Comparison of ENCODE assay signal across 12 cellular contexts in the genomic region with DNA sequence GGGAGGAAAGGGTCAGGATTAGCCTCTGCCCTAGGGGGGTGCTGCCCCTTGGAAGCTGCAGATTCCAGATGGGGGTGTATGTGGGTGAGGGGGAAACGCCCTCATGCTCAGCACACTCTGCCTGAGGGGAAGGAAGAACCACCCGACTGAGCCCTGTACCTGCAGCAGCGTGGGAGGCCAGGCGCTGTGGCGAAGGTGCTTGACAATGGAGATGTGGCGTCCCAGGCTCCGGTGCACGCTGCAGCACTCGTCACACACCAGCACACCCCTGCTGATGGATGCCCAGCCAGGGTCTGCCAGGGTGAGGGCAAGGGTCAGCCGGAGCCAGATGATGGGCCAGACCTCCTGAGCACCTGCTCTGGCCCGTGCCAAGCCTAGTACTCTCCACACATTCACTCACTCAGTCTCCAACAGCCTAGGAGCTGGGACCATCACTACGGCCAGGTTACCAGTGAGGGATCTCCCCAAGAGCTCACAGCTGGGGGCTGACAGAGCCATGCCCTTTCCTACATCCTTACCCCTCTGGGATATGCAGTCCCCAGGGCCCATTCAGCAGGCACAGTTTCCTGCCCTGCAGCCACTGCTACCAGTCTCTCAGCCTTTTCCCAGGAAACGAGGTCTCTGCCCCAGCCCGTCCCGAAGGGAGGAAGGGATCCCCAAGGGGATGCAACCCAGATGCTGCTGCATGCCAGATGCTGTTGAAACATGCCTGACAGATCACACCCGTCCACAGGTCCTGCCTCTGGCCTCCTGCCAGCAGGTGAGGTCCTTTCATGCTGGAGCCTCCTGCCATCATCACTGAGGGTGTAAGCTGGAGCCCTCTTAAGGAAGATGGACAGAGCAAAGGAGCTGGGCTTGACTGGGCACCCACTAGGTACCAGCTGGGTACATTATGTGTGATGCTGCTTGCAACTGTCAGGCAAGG. TPM values are rescaled to one million over a fixed set of nuclear protein-coding genes. Genes with fewer than 3 reads are reported as not detected.
DNase-seq lines count a peak whose midpoint lies in the region; ATAC-seq and TF ChIP-seq lines count a peak whose summit lies in the region.
"Had no signal": no experiment of that assay in that cellular context is flagged by ENCODE, and none has a peak within 500 bp of the region (broad histone marks: within the 10 kb centered on the region; RNA-seq: fewer than 3 reads in every experiment).

No MANE protein-coding gene starts in this region.

- POLR2A ChIA-PET in activated CD8-positive, alpha-beta T cell treated with anti-CD3 and anti-CD28 coated beads for 36 hours (lab: Charles Lee) = interaction anchor here (0.8 to 2.2 kb wide), 4 partner anchors 10 to 99 kb away, joined by 3 to 6 read pairs (median 5); no protein-coding TSS in a partner anchor

- DNase-seq in activated naive CD4-positive, alpha-beta T cell treated with anti-CD3 and anti-CD28 coated beads, Interleukin-2, amount 10 ng/mL, durations not matched to agents 7 days and 5 days = no peak
- no peak for DNase-seq in activated naive CD4-positive, alpha-beta T cell (lab: John Stamatoyannopoulos, UW)
- peak; percentile 1 for DNase-seq in activated CD8-positive, alpha-beta T cell treated with anti-CD3 and anti-CD28 coated beads for 36 hours
- no peak for DNase-seq in esophagus muscularis mucosa (ENCODE audit: extremely low spot score)
- peak in 2 of 49 donors; percentile 22 to 63 for DNase-seq in substantia nigra (lab: John Stamatoyannopoulos, UW)
- DNase-seq in GM19238 (ENCODE audit: insufficient read length, low spot score) = no peak
- DNase-seq: glutamatergic neuron, NCI-H1417 treated with DMSO at 0.1 percent for 48 hours had no signal

- peaks cover 62 to 88% (median 78%) of the 10 kb centered on the region in 4 donors for H3K4me1 ChIP-seq in esophagus muscularis mucosa

- H3K27me3 ChIP-seq in esophagus muscularis mucosa = no peaks in the 10 kb centered on the region
- H3K27me3 ChIP-seq: Peyer's patch had no signal

- ATAC-seq in activated CD8-positive, alpha-beta T cell treated with anti-CD3 and anti-CD28 coated beads for 36 hours = no peak
- ATAC-seq in GM18498 (IDR thresholded peaks at IDR 0.05; ENCODE audit: unreplicated experiment) (no peak), GM19463 (IDR thresholded peaks at IDR 0.05; ENCODE audit: unreplicated experiment) (no peak)

- H3K36me3 Mint-ChIP-seq in activated naive CD4-positive, alpha-beta T cell treated with anti-CD3 and anti-CD28 coated beads, Interleukin-2, amount 10 ng/mL, durations not matched to agents 7 days and 5 days = peaks cover 36% of the 10 kb centered on the region
- peaks cover 42% of the 10 kb centered on the region for H3K36me3 Mint-ChIP-seq in activated CD8-positive, alpha-beta T cell treated with anti-CD3 and anti-CD28 coated beads for 36 hours (ENCODE audit: low read depth)

- no peaks in the 10 kb centered on the region for H3K9me3 ChIP-seq in esophagus muscularis mucosa
- H3K9me3 ChIP-seq: Peyer's patch had no signal

- H3K27ac ChIP-seq in esophagus muscularis mucosa (replicated peaks in 1 of 4) (peak overlapping the region; percentile 75 to 90 (median 82)), substantia nigra (ENCODE audit: low read depth, low read length, poor library complexity, severe bottlenecking) (peak overlapping the region; percentile 99)
- H3K27ac ChIP-seq: C4-2B had no signal

- H3K4me3 ChIP-seq in esophagus muscularis mucosa = no peak overlapping the region
- H3K4me3 ChIP-seq: Peyer's patch had no signal

- H3K9me3 Mint-ChIP-seq in activated naive CD4-positive, alpha-beta T cell treated with anti-CD3 and anti-CD28 coated beads, Interleukin-2, amount 10 ng/mL, durations not matched to agents 7 days and 5 days = no peaks in the 10 kb centered on the region
- no peaks in the 10 kb centered on the region for H3K9me3 Mint-ChIP-seq in activated CD8-positive, alpha-beta T cell treated with anti-CD3 and anti-CD28 coated beads for 36 hours

- no peak overlapping the region for H3K4me3 Mint-ChIP-seq in activated naive CD4-positive, alpha-beta T cell treated with anti-CD3 and anti-CD28 coated beads, Interleukin-2, amount 10 ng/mL, durations not matched to agents 7 days and 5 days
- no peak overlapping the region for H3K4me3 Mint-ChIP-seq in activated CD8-positive, alpha-beta T cell treated with anti-CD3 and anti-CD28 coated beads for 36 hours

- no peaks in the 10 kb centered on the region for H3K27me3 Mint-ChIP-seq in activated naive CD4-positive, alpha-beta T cell treated with anti-CD3 and anti-CD28 coated beads, Interleukin-2, amount 10 ng/mL, durations not matched to agents 7 days and 5 days
- H3K27me3 Mint-ChIP-seq in activated CD8-positive, alpha-beta T cell treated with anti-CD3 and anti-CD28 coated beads for 36 hours = no peaks in the 10 kb centered on the region

- peaks cover 60% of the 10 kb centered on the region for H3K4me1 Mint-ChIP-seq in activated naive CD4-positive, alpha-beta T cell treated with anti-CD3 and anti-CD28 coated beads, Interleukin-2, amount 10 ng/mL, durations not matched to agents 7 days and 5 days
- peaks cover 57% of the 10 kb centered on the region for H3K4me1 Mint-ChIP-seq in activated CD8-positive, alpha-beta T cell treated with anti-CD3 and anti-CD28 coated beads for 36 hours (ENCODE audit: low read depth)

- 97% methylated on average over 11 of the region's 16 CpGs for WGBS in esophagus muscularis mucosa

- intact Hi-C loops in activated CD8-positive, alpha-beta T cell treated with anti-CD3 and anti-CD28 coated beads for 36 hours (cut with micrococcal nuclease) = loop anchor here (5.0 kb wide), 1 partner anchor 34 kb away; no protein-coding TSS in a partner anchor
- intact Hi-C loops in esophagus muscularis mucosa (cut with DNase I) = loop anchor here (5.0 kb wide), 1 partner anchor 34 kb away; no protein-coding TSS in a partner anchor

- no peak for TF ChIP-seq POLR2A in esophagus muscularis mucosa (IDR thresholded peaks at IDR 0.05; ENCODE audit: low read depth)

- no peak for TF ChIP-seq EP300 in esophagus muscularis mucosa (IDR thresholded peaks at IDR 0.05)

- CTCF ChIA-PET in activated naive CD4-positive, alpha-beta T cell treated with anti-CD3 and anti-CD28 coated beads, Interleukin-2, amount 10 ng/mL, durations not matched to agents 7 days and 5 days (lab: Charles Lee) = interaction anchor here (1.1 to 3.3 kb wide), 6 partner anchors 8 to 34 kb away, joined by 3 to 14 read pairs (median 5); a partner anchor contains a TSS
- CTCF ChIA-PET in activated CD8-positive, alpha-beta T cell treated with anti-CD3 and anti-CD28 coated beads for 36 hours (lab: Charles Lee) = interaction anchor here (0.7 to 14.9 kb wide), 5 partner anchors 9 to 214 kb away, joined by 3 to 172 read pairs (median 3); a partner anchor contains a TSS

- H3K27ac Mint-ChIP-seq in activated naive CD4-positive, alpha-beta T cell treated with anti-CD3 and anti-CD28 coated beads, Interleukin-2, amount 10 ng/mL, durations not matched to agents 7 days and 5 days = peak overlapping the region; percentile 84
- peak overlapping the region; percentile 57 for H3K27ac Mint-ChIP-seq in activated CD8-positive, alpha-beta T cell treated with anti-CD3 and anti-CD28 coated beads for 36 hours

- no peak for TF ChIP-seq CTCF in activated CD8-positive, alpha-beta T cell treated with anti-CD3 and anti-CD28 coated beads for 36 hours (IDR thresholded peaks at IDR 0.05)
- no peak for TF ChIP-seq CTCF in esophagus muscularis mucosa (IDR thresholded peaks at IDR 0.05)

- peaks cover 16 to 51% (median 46%) of the 10 kb centered on the region in 4 donors for H3K36me3 ChIP-seq in esophagus muscularis mucosa

RNA-seq across cellular contexts. Expression of a gene that starts 5.9 kb away (rescaled TPM):
- total RNA-seq in activated CD8-positive, alpha-beta T cell treated with anti-CD3 and anti-CD28 coated beads for 36 hours = 10 to 100 TPM; 54.8 to 59.3 TPM
- total RNA-seq in esophagus muscularis mucosa = 10 to 100 TPM; 28.7 to 50.4 (median 39.9) TPM

RNA-seq across cellular contexts. Expression of a gene that starts 9.3 kb away (rescaled TPM):
- total RNA-seq in activated CD8-positive, alpha-beta T cell treated with anti-CD3 and anti-CD28 coated beads for 36 hours = 10 to 100 TPM; 22.8 to 22.9 TPM
- 10 to 100 TPM in 3 of 4 donors, 1 to 10 TPM in 1; 8.0 to 16.1 (median 13.4) TPM for total RNA-seq in esophagus muscularis mucosa

RNA-seq across cellular contexts. Expression of a gene that starts 15.1 kb away (rescaled TPM):
- total RNA-seq in activated CD8-positive, alpha-beta T cell treated with anti-CD3 and anti-CD28 coated beads for 36 hours = 10 to 100 TPM; 46.7 to 50.2 TPM
- total RNA-seq in esophagus muscularis mucosa = 10 to 100 TPM; 40.9 to 72.6 (median 55.7) TPM

RNA-seq across cellular contexts. Expression of a gene that starts 16.7 kb away (rescaled TPM):
- total RNA-seq in activated CD8-positive, alpha-beta T cell treated with anti-CD3 and anti-CD28 coated beads for 36 hours = 10 to 100 TPM in 1 of 2 experiments, 1 to 10 TPM in 1; 9.7 to 10.1 TPM
- 10 to 100 TPM in 3 of 4 donors, 1 to 10 TPM in 1; 6.8 to 18.3 (median 11.9) TPM for total RNA-seq in esophagus muscularis mucosa

RNA-seq across cellular contexts. Expression of a gene that starts 39.1 kb away (rescaled TPM):
- total RNA-seq in activated CD8-positive, alpha-beta T cell treated with anti-CD3 and anti-CD28 coated beads for 36 hours = 10 to 100 TPM; 11.6 to 13.0 TPM
- 10 to 100 TPM; 43.7 to 67.7 (median 46.9) TPM for total RNA-seq in esophagus muscularis mucosa
